ENCODE assay signal across 13 cellular contexts in the genomic region with DNA sequence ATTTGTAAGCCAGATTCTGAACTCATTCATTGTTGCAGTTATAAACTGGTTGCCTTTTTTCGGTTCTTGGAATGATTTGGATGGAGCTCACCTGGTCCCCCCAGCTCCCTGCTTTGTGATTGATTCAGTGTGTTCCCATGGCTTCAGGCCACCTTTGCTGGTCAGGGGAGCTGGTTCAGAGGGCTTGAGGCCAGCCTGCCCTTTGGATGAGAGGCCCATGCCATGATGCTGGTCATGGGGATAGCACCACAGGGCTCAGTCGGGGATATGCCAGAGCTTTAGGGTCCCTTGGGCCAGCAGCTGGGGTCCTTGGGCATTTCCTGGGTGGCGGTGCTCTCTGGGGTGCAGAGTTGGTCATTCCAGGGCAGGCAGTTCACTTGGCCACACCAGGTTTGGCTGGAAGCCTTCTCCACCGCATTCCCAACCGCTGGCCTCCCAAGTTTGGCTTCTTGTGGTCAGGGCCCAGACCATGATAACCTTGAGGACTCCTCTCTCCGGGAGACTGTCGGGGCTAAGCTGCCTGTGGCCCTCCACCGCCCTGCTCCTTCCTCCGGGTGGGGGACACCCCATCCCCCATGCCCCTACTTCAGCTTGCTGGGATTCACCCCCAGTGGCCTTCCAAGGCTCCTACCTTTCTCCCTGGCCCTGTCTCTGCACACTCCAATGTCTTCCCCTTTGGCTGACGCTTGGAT.
DNase-seq lines count a peak whose midpoint lies in the region; TF ChIP-seq lines count a peak whose summit lies in the region.
"Had no signal": no experiment of that assay in that cellular context is flagged by ENCODE, and none has a peak within 500 bp of the region (broad histone marks: within the 10 kb centered on the region; RNA-seq: fewer than 3 reads in every experiment).

No MANE protein-coding gene starts in this region.

- DNase-seq in LHCN-M2 (ENCODE audit: low read depth) (peak; percentile 27), cardiac fibroblast (ENCODE audit: low read depth in 2 of 2) (peak; percentile 21 to 22), mesothelial cell of epicardium (ENCODE audit: low spot score in 2 of 2, unreplicated experiment in 2 of 2) (no peak), esophagus muscularis mucosa (ENCODE audit: extremely low spot score) (no peak), NCI-H1092 (lab: John Stamatoyannopoulos, UW) (no peak), vagina (ENCODE audit: extremely low spot score in 2 of 2) (no peak)
- DNase-seq in central memory CD4-positive, alpha-beta T cell, result no peak
- DNase-seq: NCI-H446; ovary; stimulated activated naive CD4-positive, alpha-beta T cell had no signal

- H3K9me3 Mint-ChIP-seq in mesothelial cell of epicardium, result peaks cover 6% of the 10 kb centered on the region

- H3K27ac ChIP-seq in BLaER1 (peak overlapping the region; percentile 96), esophagus muscularis mucosa (replicated peaks in 1 of 4) (peak overlapping the region in 1 of 4 donors; percentile 44), vagina (no peak overlapping the region)
- H3K27ac ChIP-seq: ovary had no signal

- H3K9ac ChIP-seq in BLaER1, result peak overlapping the region; percentile 74

- TF ChIP-seq CTCF in cardiac fibroblast (IDR thresholded peaks at IDR 0.05; ENCODE audit: low read depth, low read length), result no peak
- no peak for TF ChIP-seq CTCF in mesothelial cell of epicardium (IDR thresholded peaks at IDR 0.05; ENCODE audit: unreplicated experiment)
- no peak for TF ChIP-seq CTCF in esophagus muscularis mucosa (IDR thresholded peaks at IDR 0.05)
- no peak for TF ChIP-seq CTCF in vagina (IDR thresholded peaks at IDR 0.05)

- intact Hi-C loops in esophagus muscularis mucosa (cut with DNase I), result no loop called here
- intact Hi-C loops in vagina (cut with DNase I), result no loop called here

- H3K4me1 Mint-ChIP-seq in mesothelial cell of epicardium, result peaks cover 20% of the 10 kb centered on the region

- H3K27me3 ChIP-seq in BLaER1, result no peaks in the 10 kb centered on the region
- H3K27me3 ChIP-seq in esophagus muscularis mucosa, result no peaks in the 10 kb centered on the region
- H3K27me3 ChIP-seq in vagina, result no peaks in the 10 kb centered on the region
- H3K27me3 ChIP-seq: gastroesophageal sphincter, ovary, Peyer's patch had no signal

- no peak overlapping the region for H3K4me3 Mint-ChIP-seq in mesothelial cell of epicardium

- peaks cover 25% of the 10 kb centered on the region for H3K36me3 Mint-ChIP-seq in mesothelial cell of epicardium

- TF ChIP-seq POLR2A in esophagus muscularis mucosa (IDR thresholded peaks at IDR 0.05; ENCODE audit: low read depth) (no peak), vagina (IDR thresholded peaks at IDR 0.05) (no peak)

- no peaks in the 10 kb centered on the region for H3K27me3 Mint-ChIP-seq in mesothelial cell of epicardium (ENCODE audit: low read depth)

- no peak for TF ChIP-seq EP300 in esophagus muscularis mucosa (IDR thresholded peaks at IDR 0.05)

- H3K27ac Mint-ChIP-seq in mesothelial cell of epicardium, result peak overlapping the region; percentile 93

- WGBS in esophagus muscularis mucosa, result 82% methylated on average over 5 of the region's 10 CpGs

- no peaks in the 10 kb centered on the region for H4K20me1 ChIP-seq in BLaER1

- peaks cover 32% of the 10 kb centered on the region for H3K36me3 ChIP-seq in BLaER1
- peaks cover 0 to 10% (median 0%) of the 10 kb centered on the region in 4 donors for H3K36me3 ChIP-seq in esophagus muscularis mucosa
- H3K36me3 ChIP-seq in vagina, result no peaks in the 10 kb centered on the region
- H3K36me3 ChIP-seq: ovary had no signal

- peak overlapping the region; percentile 98 for H3K4me2 ChIP-seq in BLaER1

- H3K4me1 ChIP-seq in BLaER1 (peaks cover 72% of the 10 kb centered on the region), esophagus muscularis mucosa (peaks cover 9 to 27% (median 19%) of the 10 kb centered on the region in 4 donors), vagina (peaks cover 5% of the 10 kb centered on the region)

- H3K9me3 ChIP-seq in BLaER1 (peaks cover 9% of the 10 kb centered on the region), esophagus muscularis mucosa (no peaks in the 10 kb centered on the region), vagina (no peaks in the 10 kb centered on the region)
- H3K9me3 ChIP-seq: ovary, Peyer's patch had no signal

- H3K4me3 ChIP-seq in BLaER1 (peak overlapping the region; percentile 61), cardiac fibroblast (replicated peaks in 1 of 2; ENCODE audit: low read depth in 2 of 2, low read length in 2 of 2) (no peak overlapping the region), esophagus muscularis mucosa (no peak overlapping the region), vagina (no peak overlapping the region)
- H3K4me3 ChIP-seq: gastroesophageal sphincter, ovary, Peyer's patch had no signal

Comparison
In these comparisons a context has a peak if more than half of its experiments do, and no peak if none do; other contexts are left out.
1. DNase-seq: peak in LHCN-M2 (single experiment) and cardiac fibroblast (2 of 2); none in mesothelial cell of epicardium (0 of 2), esophagus muscularis mucosa (single experiment), NCI-H1092 (single experiment), central memory CD4-positive, alpha-beta T cell (single experiment) and vagina (0 of 2).